13 cellular contexts compared by ENCODE assay signal in the genomic region with DNA sequence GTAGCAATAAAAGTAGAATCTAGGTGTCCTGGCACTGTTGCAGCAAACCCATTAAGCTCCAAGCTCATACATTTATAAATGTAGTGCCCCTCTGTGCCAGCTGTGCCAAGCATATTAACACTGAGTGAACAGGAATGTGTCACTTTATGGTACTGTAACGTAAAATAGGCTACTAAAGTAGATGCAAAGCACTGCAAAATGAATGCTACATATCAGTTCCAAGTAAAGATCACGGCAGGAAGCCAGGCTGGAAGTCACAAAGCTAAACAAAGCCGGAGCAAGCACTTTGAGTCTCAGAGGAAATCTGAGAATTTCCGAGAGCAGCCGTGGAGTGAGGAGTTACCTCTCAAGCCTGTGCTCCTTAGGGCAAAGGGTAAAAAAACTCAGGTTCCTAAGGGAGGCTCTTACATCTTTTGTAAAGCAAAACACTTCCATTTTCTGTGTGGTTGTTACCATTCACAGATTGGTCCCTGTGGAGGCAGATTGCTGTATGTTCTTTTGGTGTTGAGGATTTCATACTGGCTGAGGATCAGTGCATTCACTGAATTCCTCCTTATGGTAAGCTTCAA.
DNase-seq lines count a peak whose midpoint lies in the region; ATAC-seq, FAIRE-seq and TF ChIP-seq lines count a peak whose summit lies in the region.
"Had no signal": no experiment of that assay in that cellular context is flagged by ENCODE, and none has a peak within 500 bp of the region (broad histone marks: within the 10 kb centered on the region; RNA-seq: fewer than 3 reads in every experiment).

No MANE protein-coding gene starts in this region.

- H2AK5ac ChIP-seq in IMR-90 (ENCODE audit: low read depth, low read length): no peak overlapping the region

- H3K56ac ChIP-seq in IMR-90 (ENCODE audit: extremely low read depth, insufficient read depth, low read length): peak overlapping the region; percentile 41; the same call in 1 of the 2 replicates

- H2BK20ac ChIP-seq in IMR-90 (ENCODE audit: low read depth, low read length): peak overlapping the region; percentile 17

- TF ChIP-seq CTCF in IMR-90 (conservative IDR thresholded peaks at IDR 0.05; ENCODE audit: low read depth, low read length): no peak
- no peak for TF ChIP-seq CTCF in sigmoid colon (IDR thresholded peaks at IDR 0.05)

- H3K4ac ChIP-seq in IMR-90 (ENCODE audit: low read depth, low read length): no peak overlapping the region

- in situ Hi-C loops in IMR-90 (cut with MboI; ENCODE audit: low sequenced_read_pairs) (no loop called here), ACHN (cut with HindIII; ENCODE audit: low pct_ligation_motif_present, low pct_unique_long_range_greater_than_20kb, low sequenced_read_pairs) (no loop called here)

- TF ChIP-seq RAD21 in IMR-90 (IDR thresholded peaks at IDR 0.05; ENCODE audit: low read length): no peak

- H4K5ac ChIP-seq in IMR-90 (ENCODE audit: low read depth, low read length): no peak overlapping the region

- no peak overlapping the region for H2BK15ac ChIP-seq in IMR-90 (ENCODE audit: low read depth, low read length)

- DNase-seq in IMR-90 (peak; percentile 29), dermis blood vessel endothelial cell (peak; percentile 67), iPS-NIHi11 (ENCODE audit: low spot score) (peak; percentile 26), sigmoid colon (no peak), H54 (ENCODE audit: insufficient read length, low spot score) (no peak), AG08396 (ENCODE audit: low spot score) (no peak), SHP77 (lab: John Stamatoyannopoulos, UW) (no peak), ACHN (no peak)
- DNase-seq: central memory CD4-positive, alpha-beta T cell; NCI-H2227 treated with DMSO at 0.1 percent for 48 hours; SIG-M5; stimulated activated CD4-positive, alpha-beta T cell treated with anti-CD3 and anti-CD28 coated beads, Interleukin-4, amount 100 ng/mL, for 24 hours had no signal

- peak overlapping the region; percentile 68; the same call in 1 of the 2 replicates for H3K27ac ChIP-seq in IMR-90 (ENCODE audit: insufficient read depth, low read length)
- H3K27ac ChIP-seq in sigmoid colon: peak overlapping the region; percentile 17 to 68 (median 38)

- peak overlapping the region; percentile 9; the same call in 1 of the 2 replicates for H2BK120ac ChIP-seq in IMR-90 (ENCODE audit: low read depth, low read length)

- intact Hi-C loops in IMR-90 (cut with micrococcal nuclease) (no loop called here), sigmoid colon (cut with DNase I) (no loop called here)

- H3K9me3 ChIP-seq in IMR-90 (ENCODE audit: control insufficient read depth, insufficient read depth, low read length) (no peaks in the 10 kb centered on the region), sigmoid colon (no peaks in the 10 kb centered on the region)
- H3K9me3 ChIP-seq: neutrophil had no signal

- 0 out of 2 replicates have a peak, but pooled peaks cover 4% of the 10 kb centered on the region for H3K9me1 ChIP-seq in IMR-90 (ENCODE audit: insufficient read depth, low read length)

- H3K4me1 ChIP-seq in IMR-90 (ENCODE audit: control insufficient read depth, insufficient read depth, low read length): peaks cover 7% of the 10 kb centered on the region
- H3K4me1 ChIP-seq in sigmoid colon: peaks cover 0 to 33% (median 29%) of the 10 kb centered on the region in 4 donors

- peak overlapping the region; percentile 32; the same call in 1 of the 2 replicates for H3K9ac ChIP-seq in IMR-90 (ENCODE audit: low read depth, low read length)

- peak; percentile 85 for ATAC-seq in IMR-90 (ENCODE audit: low read depth)

- H3K14ac ChIP-seq in IMR-90 (replicated peaks; ENCODE audit: low read depth, low read length): peak overlapping the region; percentile 59; the same call in 1 of the 2 replicates

- H3K4me3 ChIP-seq in IMR-90 (ENCODE audit: insufficient read depth, low read depth, low read length) (peak overlapping the region; percentile 5; the same call in 1 of the 2 replicates), sigmoid colon (no peak overlapping the region)

- CTCF ChIA-PET in IMR-90 (lab: Yijun Ruan, JAX): interaction anchor here (0.8 to 1.6 kb wide), 3 partner anchors 31 to 221 kb away, joined by 3 to 5 read pairs (median 3); no protein-coding TSS in a partner anchor

- no peak overlapping the region for H2AFZ ChIP-seq in IMR-90 (replicated peaks; ENCODE audit: low read length, poor library complexity)

- POLR2A ChIA-PET in IMR-90 (lab: Charles Lee; ENCODE audit: unreplicated experiment): no interaction called here

- BruUV-seq in IMR-90 (replicated peaks; lab: Mats Ljungman, UMichigan): no TSS peak

- peak overlapping the region; percentile 25 for H3K23ac ChIP-seq in IMR-90 (ENCODE audit: low read depth, low read length)

- H3K36me3 ChIP-seq in IMR-90 (ENCODE audit: control insufficient read depth, insufficient read depth, low read length) (peaks cover 2% of the 10 kb centered on the region; the same call in 1 of the 2 replicates), sigmoid colon (peaks cover 0 to 8% (median 2%) of the 10 kb centered on the region in 4 donors)

- 17% methylated on average over 2 of the region's 5 CpGs; no CpG with 5 or more reads in 1 of the 2 experiments for WGBS in IMR-90 (ENCODE audit: extremely low coverage in 2 of 2, insufficient read length in 1 of 2), 2 experiments
- 14 to 51% methylated on average over 5 of the region's 5 CpGs for WGBS in sigmoid colon, 2 donors

- FAIRE-seq in H54 (lab: Jason Lieb, UNC): no peak

- peak overlapping the region; percentile 81 for H3K4me2 ChIP-seq in IMR-90 (ENCODE audit: low read depth, low read length)

- H2BK5ac ChIP-seq in IMR-90 (ENCODE audit: low read depth, low read length, poor library complexity, severe bottlenecking): no peak overlapping the region

- H2AK9ac ChIP-seq in IMR-90 (replicated peaks; ENCODE audit: low read depth, low read length, poor library complexity): no peak overlapping the region

- dilution Hi-C loops in IMR-90 (cut with HindIII; ENCODE audit: low sequenced_read_pairs, unreplicated experiment): no loop called here

- 0 out of 2 replicates have a peak overlapping the region, but pooled peaks have one; percentile 66 for H3K18ac ChIP-seq in IMR-90 (ENCODE audit: low read depth, low read length)

- no peak overlapping the region for H4K91ac ChIP-seq in IMR-90 (ENCODE audit: insufficient read depth, low read depth, low read length)

- H3K79me1 ChIP-seq in IMR-90 (ENCODE audit: low read depth in 1 of 2, low read length in 2 of 2): 0 out of 4 replicates have a peak, but pooled peaks cover 0 to 3% of the 10 kb centered on the region in 2 experiments

- no peaks in the 10 kb centered on the region for H4K20me1 ChIP-seq in IMR-90 (ENCODE audit: insufficient read depth, low read length)

- TF ChIP-seq POLR2A in IMR-90 (IDR thresholded peaks at IDR 0.05; ENCODE audit: low read depth, low read length) (no peak), sigmoid colon (IDR thresholded peaks at IDR 0.05) (no peak), H54 (IDR thresholded peaks at IDR 0.05; ENCODE audit: low read depth, low read length) (no peak)

- H3K27me3 ChIP-seq in IMR-90 (ENCODE audit: control insufficient read depth, insufficient read depth, low read length) (no peaks in the 10 kb centered on the region), sigmoid colon (no peaks in the 10 kb centered on the region)
- H3K27me3 ChIP-seq: neutrophil had no signal

- no peak for TF ChIP-seq EP300 in sigmoid colon (IDR thresholded peaks at IDR 0.05)

- H4K8ac ChIP-seq in IMR-90 (ENCODE audit: low read depth in 2 of 2, low read length in 2 of 2): peak overlapping the region in 1 of 2 experiments; percentile 17; a peak in 1 of 4 replicates

TF ChIP-seq in IMR-90, 13 proteins besides CTCF, POLR2A, EP300 and RAD21:
- TF ChIP-seq, protein P1, sequence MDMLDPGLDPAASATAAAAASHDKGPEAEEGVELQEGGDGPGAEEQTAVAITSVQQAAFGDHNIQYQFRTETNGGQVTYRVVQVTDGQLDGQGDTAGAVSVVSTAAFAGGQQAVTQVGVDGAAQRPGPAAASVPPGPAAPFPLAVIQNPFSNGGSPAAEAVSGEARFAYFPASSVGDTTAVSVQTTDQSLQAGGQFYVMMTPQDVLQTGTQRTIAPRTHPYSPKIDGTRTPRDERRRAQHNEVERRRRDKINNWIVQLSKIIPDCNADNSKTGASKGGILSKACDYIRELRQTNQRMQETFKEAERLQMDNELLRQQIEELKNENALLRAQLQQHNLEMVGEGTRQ (IDR thresholded peaks at IDR 0.05; ENCODE audit: low read depth, low read length): no peak
- TF ChIP-seq, protein P2, sequence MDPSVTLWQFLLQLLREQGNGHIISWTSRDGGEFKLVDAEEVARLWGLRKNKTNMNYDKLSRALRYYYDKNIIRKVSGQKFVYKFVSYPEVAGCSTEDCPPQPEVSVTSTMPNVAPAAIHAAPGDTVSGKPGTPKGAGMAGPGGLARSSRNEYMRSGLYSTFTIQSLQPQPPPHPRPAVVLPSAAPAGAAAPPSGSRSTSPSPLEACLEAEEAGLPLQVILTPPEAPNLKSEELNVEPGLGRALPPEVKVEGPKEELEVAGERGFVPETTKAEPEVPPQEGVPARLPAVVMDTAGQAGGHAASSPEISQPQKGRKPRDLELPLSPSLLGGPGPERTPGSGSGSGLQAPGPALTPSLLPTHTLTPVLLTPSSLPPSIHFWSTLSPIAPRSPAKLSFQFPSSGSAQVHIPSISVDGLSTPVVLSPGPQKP (IDR thresholded peaks at IDR 0.05; ENCODE audit: borderline replicate concordance, low read depth, low read length): no peak

Comparison
In these comparisons a context has a peak if more than half of its experiments do, and no peak if none do; other contexts are left out.
1. DNase-seq: peak in IMR-90 (single experiment), dermis blood vessel endothelial cell (single experiment) and iPS-NIHi11 (single experiment); none in sigmoid colon (single experiment), H54 (single experiment), AG08396 (single experiment), SHP77 (0 of 2) and ACHN (single experiment).